Comparison of ENCODE assay signal across 8 cellular contexts in genomic region chr14:28751467-28752058, GRCh38. TPM values are rescaled to one million over a fixed set of nuclear protein-coding genes. Genes with fewer than 3 reads are reported as not detected.
A peak's percentile ranks its signal among the peaks of the same experiment; 100 is the strongest.
DNase-seq lines count a peak whose midpoint lies in the region; ATAC-seq, FAIRE-seq and TF ChIP-seq lines count a peak whose summit lies in the region.

No MANE protein-coding gene starts in this region.

- H3K27ac ChIP-seq in CD4-positive, alpha-beta T cell (ENCODE audit: low read depth, low read length): no peak overlapping the region

- DNase-seq in CD14-positive monocyte (ENCODE audit: low spot score): no peak
- DNase-seq in NCI-H524 (lab: John Stamatoyannopoulos, UW): peak; percentile 92 to 93
- DNase-seq in bronchial epithelial cell (ENCODE audit: low read depth): peak; percentile 69
- peak; percentile 68 for DNase-seq in myocyte (ENCODE audit: low read depth)
- no peak for DNase-seq in natural killer cell treated with Interleukin-12 subunit alpha and Interleukin-12 subunit beta and Interleukin-15 and Interleukin-18, amount 100 ng/mL, for 72 hours (ENCODE audit: low spot score)
- DNase-seq in CD4-positive, alpha-beta T cell: no peak

- peaks cover 0 to 5% (median 0%) of the 10 kb centered on the region in 7 donors for H3K9me3 Mint-ChIP-seq in CD14-positive monocyte
- peaks cover 9% of the 10 kb centered on the region for H3K9me3 Mint-ChIP-seq in natural killer cell treated with Interleukin-12 subunit alpha and Interleukin-12 subunit beta and Interleukin-15 and Interleukin-18, amount 100 ng/mL, for 72 hours
- peaks cover 7% of the 10 kb centered on the region for H3K9me3 Mint-ChIP-seq in CD4-positive, alpha-beta T cell

- H3K27ac Mint-ChIP-seq in CD14-positive monocyte: no peak overlapping the region
- H3K27ac Mint-ChIP-seq in natural killer cell treated with Interleukin-12 subunit alpha and Interleukin-12 subunit beta and Interleukin-15 and Interleukin-18, amount 100 ng/mL, for 72 hours: no peak overlapping the region
- no peak overlapping the region for H3K27ac Mint-ChIP-seq in CD4-positive, alpha-beta T cell

- POLR2A ChIA-PET in CD4-positive, alpha-beta T cell (lab: Charles Lee): no interaction called here

- peak; percentile 32 for FAIRE-seq in bronchial epithelial cell (lab: Jason Lieb, UNC)

- H3K36me3 Mint-ChIP-seq in CD14-positive monocyte: no peaks in the 10 kb centered on the region
- H3K36me3 Mint-ChIP-seq in natural killer cell treated with Interleukin-12 subunit alpha and Interleukin-12 subunit beta and Interleukin-15 and Interleukin-18, amount 100 ng/mL, for 72 hours: peaks cover 8% of the 10 kb centered on the region
- no peaks in the 10 kb centered on the region for H3K36me3 Mint-ChIP-seq in CD4-positive, alpha-beta T cell (ENCODE audit: low read depth)

- CTCF ChIA-PET in CD4-positive, alpha-beta T cell (lab: Charles Lee): no interaction called here

- H3K9me3 ChIP-seq in CD4-positive, alpha-beta T cell (ENCODE audit: control insufficient read depth, low read length): peaks cover 5% of the 10 kb centered on the region

- no peaks in the 10 kb centered on the region for H3K36me3 ChIP-seq in bronchial epithelial cell (ENCODE audit: control insufficient read depth, insufficient read depth, low read length)

- no peak overlapping the region for H3K4me3 ChIP-seq in bronchial epithelial cell (ENCODE audit: low read depth, low read length)

- peaks cover 31 to 37% (median 32%) of the 10 kb centered on the region in 3 donors for H3K27me3 Mint-ChIP-seq in CD14-positive monocyte (ENCODE audit: low read depth in 3 of 3)
- H3K27me3 Mint-ChIP-seq in natural killer cell treated with Interleukin-12 subunit alpha and Interleukin-12 subunit beta and Interleukin-15 and Interleukin-18, amount 100 ng/mL, for 72 hours: peaks cover 7 to 26% of the 10 kb centered on the region in 2 donors
- peaks cover 45% of the 10 kb centered on the region for H3K27me3 Mint-ChIP-seq in CD4-positive, alpha-beta T cell

- peak; percentile 9 for TF ChIP-seq CTCF in CD14-positive monocyte (IDR thresholded peaks at IDR 0.05)
- peak; percentile 82 for TF ChIP-seq CTCF in bronchial epithelial cell (IDR thresholded peaks at IDR 0.05; ENCODE audit: insufficient read depth, low read length, severe bottlenecking)
- TF ChIP-seq CTCF in CD4-positive, alpha-beta T cell (IDR thresholded peaks at IDR 0.05): no peak

- H3K4me1 Mint-ChIP-seq in CD14-positive monocyte: no peaks in the 10 kb centered on the region
- no peaks in the 10 kb centered on the region for H3K4me1 Mint-ChIP-seq in natural killer cell treated with Interleukin-12 subunit alpha and Interleukin-12 subunit beta and Interleukin-15 and Interleukin-18, amount 100 ng/mL, for 72 hours (ENCODE audit: low read depth in 2 of 2)
- H3K4me1 Mint-ChIP-seq in CD4-positive, alpha-beta T cell (ENCODE audit: low read depth): no peaks in the 10 kb centered on the region

- peak; percentile 60 for ATAC-seq in GM18511 (IDR thresholded peaks at IDR 0.05; ENCODE audit: unreplicated experiment)
- peak; percentile 71 for ATAC-seq in HG03175 (IDR thresholded peaks at IDR 0.05; ENCODE audit: unreplicated experiment)
- no peak for ATAC-seq in natural killer cell treated with Interleukin-12 subunit alpha and Interleukin-12 subunit beta and Interleukin-15 and Interleukin-18, amount 100 ng/mL, for 72 hours
- ATAC-seq in CD4-positive, alpha-beta T cell (ENCODE audit: poor library complexity): no peak

- intact Hi-C loops in CD14-positive monocyte (cut with micrococcal nuclease): no loop called here
- intact Hi-C loops in CD4-positive, alpha-beta T cell (cut with DNase I, micrococcal nuclease): no loop called here

- H3K4me3 Mint-ChIP-seq in CD14-positive monocyte: no peak overlapping the region
- no peak overlapping the region for H3K4me3 Mint-ChIP-seq in natural killer cell treated with Interleukin-12 subunit alpha and Interleukin-12 subunit beta and Interleukin-15 and Interleukin-18, amount 100 ng/mL, for 72 hours
- no peak overlapping the region for H3K4me3 Mint-ChIP-seq in CD4-positive, alpha-beta T cell

- peaks cover 18% of the 10 kb centered on the region for H3K27me3 ChIP-seq in bronchial epithelial cell (ENCODE audit: control insufficient read depth, insufficient read depth, low read length)
- H3K27me3 ChIP-seq in CD4-positive, alpha-beta T cell (ENCODE audit: control insufficient read depth, insufficient read depth, low read length): peaks cover 14% of the 10 kb centered on the region

RNA-seq across cellular contexts. Expression of gene FOXG1, which starts 15.0 kb away (rescaled TPM):
- polyA plus RNA-seq in CD14-positive monocyte: not detected
- total RNA-seq in bronchial epithelial cell (not detected in 2 replicates), myocyte (not detected in 2 replicates)
- not detected for polyA plus RNA-seq in myocyte (2012)
- total RNA-seq in natural killer cell treated with Interleukin-12 subunit alpha and Interleukin-12 subunit beta and Interleukin-15 and Interleukin-18, amount 100 ng/mL, for 72 hours: not detected
- total RNA-seq in CD4-positive, alpha-beta T cell: not detected

Comparison
In these comparisons a context has a peak if more than half of its experiments do, and no peak if none do; other contexts are left out.
1. DNase-seq: peak in NCI-H524 (2 of 2), bronchial epithelial cell (single experiment) and myocyte (single experiment); none in CD14-positive monocyte (single experiment), natural killer cell treated with Interleukin-12 subunit alpha and Interleukin-12 subunit beta and Interleukin-15 and Interleukin-18, amount 100 ng/mL, for 72 hours (single experiment) and CD4-positive, alpha-beta T cell (0 of 10).
2. ATAC-seq: peak in GM18511 (single experiment) and HG03175 (single experiment); none in natural killer cell treated with Interleukin-12 subunit alpha and Interleukin-12 subunit beta and Interleukin-15 and Interleukin-18, amount 100 ng/mL, for 72 hours (0 of 2) and CD4-positive, alpha-beta T cell (single experiment).